ENCODE assay signal across 1 cellular context in the genomic region with DNA sequence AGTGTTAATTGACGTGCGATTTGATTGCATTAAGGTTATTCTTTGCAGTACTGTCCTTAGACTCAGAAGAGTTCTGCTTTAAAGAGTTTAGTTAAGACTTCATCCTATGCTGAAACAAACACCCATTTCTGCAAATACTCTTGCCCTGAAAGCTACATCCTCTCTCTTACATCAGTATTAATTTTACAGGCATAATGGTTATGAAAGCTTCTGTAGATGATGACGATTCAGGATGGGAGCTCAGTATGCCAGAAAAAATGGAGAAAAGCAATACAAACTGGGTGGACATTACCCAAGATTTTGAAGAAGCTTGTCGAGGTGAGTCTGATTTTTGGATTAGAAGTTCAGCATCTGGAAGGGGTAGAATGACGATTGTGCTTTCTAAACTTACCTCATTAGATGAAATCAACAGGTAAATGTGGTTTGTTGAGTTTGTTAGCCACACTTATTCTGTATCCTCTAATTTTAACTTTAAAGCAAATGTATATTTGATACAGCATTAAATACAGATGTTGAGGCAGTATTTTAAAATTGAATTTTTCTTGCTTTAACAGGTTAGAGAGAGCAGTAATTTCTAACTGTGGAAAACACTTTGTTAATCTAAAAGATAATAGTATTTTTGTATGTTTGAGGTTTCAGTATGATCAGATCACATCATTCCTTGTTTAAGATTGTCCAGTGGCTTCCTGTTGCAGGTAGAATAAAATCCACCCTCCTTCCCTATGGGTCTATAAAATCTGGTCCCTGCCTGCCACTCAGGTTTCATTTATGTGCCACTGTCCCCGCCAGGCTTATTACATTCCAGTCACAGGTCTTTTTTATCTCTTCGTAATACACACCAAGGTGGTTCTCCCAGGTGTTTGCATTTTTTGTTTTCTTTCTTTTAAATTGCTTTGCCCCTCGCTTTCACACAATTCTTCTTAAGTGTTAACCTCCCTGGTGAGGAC.
TF ChIP-seq lines count a peak whose summit lies in the region.

No MANE protein-coding gene starts in this region.

TF ChIP-seq in GM23338, 12 proteins besides CTCF, POLR2A, EP300 and RAD21 (continued from another document):
- TF ChIP-seq, protein P1, sequence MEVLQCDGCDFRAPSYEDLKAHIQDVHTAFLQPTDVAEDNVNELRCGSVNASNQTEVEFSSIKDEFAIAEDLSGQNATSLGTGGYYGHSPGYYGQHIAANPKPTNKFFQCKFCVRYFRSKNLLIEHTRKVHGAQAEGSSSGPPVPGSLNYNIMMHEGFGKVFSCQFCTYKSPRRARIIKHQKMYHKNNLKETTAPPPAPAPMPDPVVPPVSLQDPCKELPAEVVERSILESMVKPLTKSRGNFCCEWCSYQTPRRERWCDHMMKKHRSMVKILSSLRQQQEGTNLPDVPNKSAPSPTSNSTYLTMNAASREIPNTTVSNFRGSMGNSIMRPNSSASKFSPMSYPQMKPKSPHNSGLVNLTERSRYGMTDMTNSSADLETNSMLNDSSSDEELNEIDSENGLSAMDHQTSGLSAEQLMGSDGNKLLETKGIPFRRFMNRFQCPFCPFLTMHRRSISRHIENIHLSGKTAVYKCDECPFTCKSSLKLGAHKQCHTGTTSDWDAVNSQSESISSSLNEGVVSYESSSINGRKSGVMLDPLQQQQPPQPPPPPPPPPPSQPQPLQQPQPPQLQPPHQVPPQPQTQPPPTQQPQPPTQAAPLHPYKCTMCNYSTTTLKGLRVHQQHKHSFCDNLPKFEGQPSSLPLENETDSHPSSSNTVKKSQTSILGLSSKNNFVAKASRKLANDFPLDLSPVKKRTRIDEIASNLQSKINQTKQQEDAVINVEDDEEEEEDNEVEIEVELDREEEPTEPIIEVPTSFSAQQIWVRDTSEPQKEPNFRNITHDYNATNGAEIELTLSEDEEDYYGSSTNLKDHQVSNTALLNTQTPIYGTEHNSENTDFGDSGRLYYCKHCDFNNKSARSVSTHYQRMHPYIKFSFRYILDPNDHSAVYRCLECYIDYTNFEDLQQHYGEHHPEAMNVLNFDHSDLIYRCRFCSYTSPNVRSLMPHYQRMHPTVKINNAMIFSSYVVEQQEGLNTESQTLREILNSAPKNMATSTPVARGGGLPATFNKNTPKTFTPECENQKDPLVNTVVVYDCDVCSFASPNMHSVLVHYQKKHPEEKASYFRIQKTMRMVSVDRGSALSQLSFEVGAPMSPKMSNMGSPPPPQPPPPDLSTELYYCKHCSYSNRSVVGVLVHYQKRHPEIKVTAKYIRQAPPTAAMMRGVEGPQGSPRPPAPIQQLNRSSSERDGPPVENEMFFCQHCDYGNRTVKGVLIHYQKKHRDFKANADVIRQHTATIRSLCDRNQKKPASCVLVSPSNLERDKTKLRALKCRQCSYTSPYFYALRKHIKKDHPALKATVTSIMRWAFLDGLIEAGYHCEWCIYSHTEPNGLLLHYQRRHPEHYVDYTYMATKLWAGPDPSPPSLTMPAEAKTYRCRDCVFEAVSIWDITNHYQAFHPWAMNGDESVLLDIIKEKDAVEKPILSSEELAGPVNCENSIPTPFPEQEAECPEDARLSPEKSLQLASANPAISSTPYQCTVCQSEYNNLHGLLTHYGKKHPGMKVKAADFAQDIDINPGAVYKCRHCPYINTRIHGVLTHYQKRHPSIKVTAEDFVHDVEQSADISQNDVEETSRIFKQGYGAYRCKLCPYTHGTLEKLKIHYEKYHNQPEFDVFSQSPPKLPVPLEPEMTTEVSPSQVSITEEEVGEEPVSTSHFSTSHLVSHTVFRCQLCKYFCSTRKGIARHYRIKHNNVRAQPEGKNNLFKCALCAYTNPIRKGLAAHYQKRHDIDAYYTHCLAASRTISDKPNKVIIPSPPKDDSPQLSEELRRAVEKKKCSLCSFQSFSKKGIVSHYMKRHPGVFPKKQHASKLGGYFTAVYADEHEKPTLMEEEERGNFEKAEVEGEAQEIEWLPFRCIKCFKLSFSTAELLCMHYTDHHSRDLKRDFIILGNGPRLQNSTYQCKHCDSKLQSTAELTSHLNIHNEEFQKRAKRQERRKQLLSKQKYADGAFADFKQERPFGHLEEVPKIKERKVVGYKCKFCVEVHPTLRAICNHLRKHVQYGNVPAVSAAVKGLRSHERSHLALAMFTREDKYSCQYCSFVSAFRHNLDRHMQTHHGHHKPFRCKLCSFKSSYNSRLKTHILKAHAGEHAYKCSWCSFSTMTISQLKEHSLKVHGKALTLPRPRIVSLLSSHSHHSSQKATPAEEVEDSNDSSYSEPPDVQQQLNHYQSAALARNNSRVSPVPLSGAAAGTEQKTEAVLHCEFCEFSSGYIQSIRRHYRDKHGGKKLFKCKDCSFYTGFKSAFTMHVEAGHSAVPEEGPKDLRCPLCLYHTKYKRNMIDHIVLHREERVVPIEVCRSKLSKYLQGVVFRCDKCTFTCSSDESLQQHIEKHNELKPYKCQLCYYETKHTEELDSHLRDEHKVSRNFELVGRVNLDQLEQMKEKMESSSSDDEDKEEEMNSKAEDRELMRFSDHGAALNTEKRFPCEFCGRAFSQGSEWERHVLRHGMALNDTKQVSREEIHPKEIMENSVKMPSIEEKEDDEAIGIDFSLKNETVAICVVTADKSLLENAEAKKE (CRISPR knock-in tag; IDR thresholded peaks at IDR 0.05), result no peak
- TF ChIP-seq STAT1 (IDR thresholded peaks at IDR 0.05; ENCODE audit: unreplicated experiment), result no peak
- no peak for TF ChIP-seq JUNB (IDR thresholded peaks at IDR 0.05; ENCODE audit: unreplicated experiment)
- TF ChIP-seq EZH2 (IDR thresholded peaks at IDR 0.05; ENCODE audit: low read depth, unreplicated experiment), result no peak
